In genomic region chr19:13132471-13133166, GRCh38 we compare ENCODE assay signal across 10 cellular contexts. TPM values are rescaled to one million over a fixed set of nuclear protein-coding genes. Genes with fewer than 3 reads are reported as not detected.
DNase-seq lines count a peak whose midpoint lies in the region; ATAC-seq and TF ChIP-seq lines count a peak whose summit lies in the region.
"Had no signal": no experiment of that assay in that cellular context is flagged by ENCODE, and none has a peak within 500 bp of the region (broad histone marks: within the 10 kb centered on the region; RNA-seq: fewer than 3 reads in every experiment).

No MANE protein-coding gene starts in this region.

- no peak for TF ChIP-seq RAD21 in IMR-90 (IDR thresholded peaks at IDR 0.05; ENCODE audit: low read length)

- H3K9me3 ChIP-seq in IMR-90 (ENCODE audit: control insufficient read depth, insufficient read depth, low read length) = no peaks in the 10 kb centered on the region
- no peaks in the 10 kb centered on the region for H3K9me3 ChIP-seq in effector memory CD4-positive, alpha-beta T cell (ENCODE audit: control insufficient read depth, low read length)
- H3K9me3 ChIP-seq: ovary had no signal

- in situ Hi-C loops in IMR-90 (cut with MboI; ENCODE audit: low sequenced_read_pairs) = no loop called here

- no peak overlapping the region for H2BK120ac ChIP-seq in IMR-90 (ENCODE audit: low read depth, low read length)

- no peak overlapping the region for H3K18ac ChIP-seq in IMR-90 (ENCODE audit: low read depth, low read length)

- H3K27ac ChIP-seq in IMR-90 (ENCODE audit: insufficient read depth, low read length) = no peak overlapping the region
- H3K27ac ChIP-seq in effector memory CD4-positive, alpha-beta T cell (ENCODE audit: insufficient read depth, low read length, poor library complexity, severe bottlenecking) = peak overlapping the region; percentile 20
- H3K27ac ChIP-seq: ovary had no signal

- peaks cover 13% of the 10 kb centered on the region; the same call in 1 of the 2 replicates for H3K4me1 ChIP-seq in IMR-90 (ENCODE audit: control insufficient read depth, insufficient read depth, low read length)
- peaks cover 14% of the 10 kb centered on the region for H3K4me1 ChIP-seq in effector memory CD4-positive, alpha-beta T cell (ENCODE audit: control insufficient read depth, insufficient read depth, low read length, poor library complexity, severe bottlenecking)

- 0 out of 2 replicates have a peak overlapping the region, but pooled peaks have one; percentile 13 for H3K23ac ChIP-seq in IMR-90 (ENCODE audit: low read depth, low read length)

- H4K8ac ChIP-seq in IMR-90 (ENCODE audit: low read depth in 2 of 2, low read length in 2 of 2) = no peak overlapping the region

- dilution Hi-C loops in IMR-90 (cut with HindIII; ENCODE audit: low sequenced_read_pairs, unreplicated experiment) = no loop called here

- H2AFZ ChIP-seq in IMR-90 (replicated peaks; ENCODE audit: low read length, poor library complexity) = no peak overlapping the region

- H2AK5ac ChIP-seq in IMR-90 (ENCODE audit: low read depth, low read length) = no peak overlapping the region

- no TSS peak for BruUV-seq in IMR-90 (replicated peaks; lab: Mats Ljungman, UMichigan)

- CTCF ChIA-PET in IMR-90 (lab: Yijun Ruan, JAX) = interaction anchor here (0.5 to 0.6 kb wide), 2 partner anchors 8 to 615 kb away, joined by 3 to 4 read pairs; a partner anchor contains a TSS

- H3K56ac ChIP-seq in IMR-90 (ENCODE audit: extremely low read depth, insufficient read depth, low read length) = no peak overlapping the region

- POLR2A ChIA-PET in IMR-90 (lab: Charles Lee; ENCODE audit: unreplicated experiment) = no interaction called here

- H2BK20ac ChIP-seq in IMR-90 (ENCODE audit: low read depth, low read length) = no peak overlapping the region

- H4K5ac ChIP-seq in IMR-90 (ENCODE audit: low read depth, low read length) = no peak overlapping the region

- no peak for TF ChIP-seq CTCF in IMR-90 (conservative IDR thresholded peaks at IDR 0.05; ENCODE audit: low read depth, low read length)

- H3K79me1 ChIP-seq in IMR-90 (ENCODE audit: low read depth in 1 of 2, low read length in 2 of 2) = peaks cover 20 to 93% of the 10 kb centered on the region in 2 experiments; a peak in 3 of 4 replicates

- no peak overlapping the region for H3K4me3 ChIP-seq in IMR-90 (ENCODE audit: insufficient read depth, low read depth, low read length)
- peak overlapping the region; percentile 2 for H3K4me3 ChIP-seq in effector memory CD4-positive, alpha-beta T cell (ENCODE audit: insufficient read depth, low read depth, low read length, poor library complexity, severe bottlenecking)
- H3K4me3 ChIP-seq: ovary had no signal

- H3K27me3 ChIP-seq in IMR-90 (ENCODE audit: control insufficient read depth, insufficient read depth, low read length) = no peaks in the 10 kb centered on the region
- no peaks in the 10 kb centered on the region for H3K27me3 ChIP-seq in effector memory CD4-positive, alpha-beta T cell (replicated peaks; ENCODE audit: control insufficient read depth, insufficient read depth, low read length, poor library complexity, severe bottlenecking)
- H3K27me3 ChIP-seq: ovary had no signal

- no peak overlapping the region for H2BK5ac ChIP-seq in IMR-90 (ENCODE audit: low read depth, low read length, poor library complexity, severe bottlenecking)

- peak overlapping the region; percentile 19; the same call in 1 of the 2 replicates for H3K4ac ChIP-seq in IMR-90 (ENCODE audit: low read depth, low read length)

- peaks cover 86% of the 10 kb centered on the region for H4K20me1 ChIP-seq in IMR-90 (ENCODE audit: insufficient read depth, low read length)

- H3K14ac ChIP-seq in IMR-90 (replicated peaks; ENCODE audit: low read depth, low read length) = 0 out of 2 replicates have a peak overlapping the region, but pooled peaks have one; percentile 10

- intact Hi-C loops in IMR-90 (cut with micrococcal nuclease) = no loop called here

- ATAC-seq in IMR-90 (ENCODE audit: low read depth) = peak; percentile 79

- H3K36me3 ChIP-seq in IMR-90 (ENCODE audit: control insufficient read depth, insufficient read depth, low read length) = peaks cover 27% of the 10 kb centered on the region
- H3K36me3 ChIP-seq in effector memory CD4-positive, alpha-beta T cell (ENCODE audit: control insufficient read depth, insufficient read depth, low read length) = peaks cover 27% of the 10 kb centered on the region
- H3K36me3 ChIP-seq: ovary had no signal

- DNase-seq in IMR-90 (peak; percentile 79), NCI-H128 (lab: John Stamatoyannopoulos, UW; ENCODE audit: unreplicated experiment) (no peak), NCI-H510A (lab: John Stamatoyannopoulos, UW) (no peak), NCI-H187 (lab: John Stamatoyannopoulos, UW) (no peak), cerebellum (ENCODE audit: low spot score) (no peak)
- DNase-seq in activated CD4-positive, alpha-beta T cell treated with anti-CD3 and anti-CD28 coated beads, Interleukin-2, amount 50 U/mL, for 48 hours = peak; percentile 70 to 80
- peak in 2 of 3 donors; percentile 24 to 28 for DNase-seq in effector memory CD4-positive, alpha-beta T cell
- peak; percentile 47 for DNase-seq in stimulated activated CD4-positive, alpha-beta T cell treated with anti-CD3 and anti-CD28 coated beads, Interleukin-4, amount 100 ng/mL, for 1 hour
- DNase-seq: effector CD8-positive, alpha-beta T cell; ovary had no signal

- no peak overlapping the region for H2BK15ac ChIP-seq in IMR-90 (ENCODE audit: low read depth, low read length)

- no peak overlapping the region; the same call in 1 of the 2 replicates for H3K4me2 ChIP-seq in IMR-90 (ENCODE audit: low read depth, low read length)

- peak overlapping the region; percentile 42 for H2AK9ac ChIP-seq in IMR-90 (replicated peaks; ENCODE audit: low read depth, low read length, poor library complexity)

- H4K91ac ChIP-seq in IMR-90 (ENCODE audit: insufficient read depth, low read depth, low read length) = no peak overlapping the region

- WGBS in IMR-90 (ENCODE audit: extremely low coverage in 2 of 2, insufficient read length in 1 of 2), 2 experiments = 40% methylated on average over 2 of the region's 8 CpGs; no CpG with 5 or more reads in 1 of the 2 experiments

- no peak for TF ChIP-seq POLR2A in IMR-90 (IDR thresholded peaks at IDR 0.05; ENCODE audit: low read depth, low read length)

- no peak overlapping the region for H3K9ac ChIP-seq in IMR-90 (ENCODE audit: low read depth, low read length)

- peaks cover 31% of the 10 kb centered on the region for H3K9me1 ChIP-seq in IMR-90 (ENCODE audit: insufficient read depth, low read length)

TF ChIP-seq in IMR-90, 13 proteins besides CTCF, POLR2A, EP300 and RAD21:
- peak; percentile 44; the same call in 1 of the 2 replicates for TF ChIP-seq CEBPB (IDR thresholded peaks at IDR 0.05; ENCODE audit: low read depth, low read length)
- no peak for TF ChIP-seq MAZ (IDR thresholded peaks at IDR 0.05; ENCODE audit: borderline replicate concordance, low read depth, low read length)

RNA-seq across cellular contexts. Expression of gene NACC1, which starts 14.6 kb away (rescaled TPM):
- total RNA-seq in IMR-90 (2012; rRNA removed) (42.5 and 56.7 TPM in 2 replicates), cerebellum (10.5 TPM)
- polyA plus RNA-seq in IMR-90 (2012; rRNA removed) = 181 and 243 TPM in 2 replicates
- 122 and 198 TPM in 2 replicates for polyA plus RNA-seq in IMR-90 (2012; cell fraction: cytosol; rRNA removed)
- polyA plus RNA-seq in IMR-90 (2012; cell fraction: nucleus; rRNA removed; ENCODE audit: low replicate concordance) = 98.8 and 265 TPM in 2 replicates

RNA-seq across cellular contexts. Expression of gene TRMT1, which starts 16.1 kb away (rescaled TPM):
- total RNA-seq in IMR-90 (2012; rRNA removed) (23.3 and 28.3 TPM in 2 replicates), cerebellum (14.1 TPM)
- 56.0 and 62.1 TPM in 2 replicates for polyA plus RNA-seq in IMR-90 (2012; rRNA removed)
- 30.8 and 37.2 TPM in 2 replicates for polyA plus RNA-seq in IMR-90 (2012; cell fraction: cytosol; rRNA removed)
- polyA plus RNA-seq in IMR-90 (2012; cell fraction: nucleus; rRNA removed; ENCODE audit: low replicate concordance) = 280 and 687 TPM in 2 replicates

RNA-seq across cellular contexts. Expression of gene STX10, which starts 17.6 kb away (rescaled TPM):
- 64.9 and 76.7 TPM in 2 replicates for total RNA-seq in IMR-90 (2012; rRNA removed)
- polyA plus RNA-seq in IMR-90 (2012; rRNA removed) = 77.9 and 82.0 TPM in 2 replicates
- 83.2 and 104 TPM in 2 replicates for polyA plus RNA-seq in IMR-90 (2012; cell fraction: cytosol; rRNA removed)
- 242 and 318 TPM in 2 replicates for polyA plus RNA-seq in IMR-90 (2012; cell fraction: nucleus; rRNA removed; ENCODE audit: low replicate concordance)
- 19.7 TPM for total RNA-seq in cerebellum

RNA-seq across cellular contexts. Expression of gene IER2, which starts 17.6 kb away (rescaled TPM):
- total RNA-seq in IMR-90 (2012; rRNA removed) (7.7 and 17.5 TPM in 2 replicates), cerebellum (10.3 TPM)
- 99.4 and 102 TPM in 2 replicates for polyA plus RNA-seq in IMR-90 (2012; rRNA removed)
- polyA plus RNA-seq in IMR-90 (2012; cell fraction: cytosol; rRNA removed) = 235 and 278 TPM in 2 replicates
- 283 and 529 TPM in 2 replicates for polyA plus RNA-seq in IMR-90 (2012; cell fraction: nucleus; rRNA removed; ENCODE audit: low replicate concordance)

RNA-seq across cellular contexts. Expression of gene LYL1, which starts 30.0 kb away (rescaled TPM):
- total RNA-seq in IMR-90 (2012; rRNA removed) = 0.28 and 0.36 TPM in 2 replicates
- polyA plus RNA-seq in IMR-90 (2012; rRNA removed) = 0.39 and 0.63 TPM in 2 replicates
- polyA plus RNA-seq in IMR-90 (2012; cell fraction: cytosol; rRNA removed) = 0.17 and 0.64 TPM in 2 replicates
- polyA plus RNA-seq in IMR-90 (2012; cell fraction: nucleus; rRNA removed; ENCODE audit: low replicate concordance) = 0.56 and 1.4 TPM in 2 replicates
- total RNA-seq in cerebellum = 3.1 TPM

Comparison
In these comparisons a context has a peak if more than half of its experiments do, and no peak if none do; other contexts are left out.
1. DNase-seq: peak in IMR-90 (single experiment), activated CD4-positive, alpha-beta T cell treated with anti-CD3 and anti-CD28 coated beads, Interleukin-2, amount 50 U/mL, for 48 hours (2 of 2), effector memory CD4-positive, alpha-beta T cell (2 of 3) and stimulated activated CD4-positive, alpha-beta T cell treated with anti-CD3 and anti-CD28 coated beads, Interleukin-4, amount 100 ng/mL, for 1 hour (single experiment); none in NCI-H128 (single experiment), NCI-H510A (single experiment), NCI-H187 (0 of 2) and cerebellum (single experiment).